8 cellular contexts compared by ENCODE assay signal in genomic region chr16:29663020-29663828, GRCh38.
DNase-seq lines count a peak whose midpoint lies in the region.

Gene SPN, plus strand, starts transcription at chr16:29663247. Its CDS starts 482 bp downstream, at chr16:29663729.

- H3K27ac ChIP-seq in mucosa of rectum (ENCODE audit: low read depth in 2 of 2, low read length in 2 of 2): peak within 1 kb of the TSS; percentile 7 to 72

- peak within 1 kb of the TSS; percentile 20 to 43 for H3K9ac ChIP-seq in mucosa of rectum (ENCODE audit: low read depth in 1 of 2, low read length in 2 of 2)

- peaks cover 3 to 8% of the 10 kb centered on the region in 2 donors for H3K4me1 ChIP-seq in mucosa of rectum (ENCODE audit: control insufficient read depth in 2 of 2, insufficient read depth in 2 of 2, low read length in 2 of 2)

- DNase-seq in GF-D8 (lab: John Stamatoyannopoulos, UW) (peak; percentile 94), Kasumi-1 (lab: John Stamatoyannopoulos, UW) (peak; percentile 45 to 63), NCI-H1105 (lab: John Stamatoyannopoulos, UW) (no peak), NCI-H510A treated with DMSO at 0.1 percent for 48 hours (lab: John Stamatoyannopoulos, UW) (no peak), NCI-H1048 (lab: John Stamatoyannopoulos, UW) (no peak), SHP77 (lab: John Stamatoyannopoulos, UW) (no peak)
- peak; percentile 73 for DNase-seq in activated CD8-positive, alpha-beta memory T cell treated with anti-CD3 and anti-CD28 coated beads, Interleukin-2, amount 50 U/mL, for 48 hours

- H3K4me3 ChIP-seq in mucosa of rectum (ENCODE audit: low read length in 2 of 2): peak within 1 kb of the TSS; percentile 37 to 74

- no peaks in the 10 kb centered on the region for H3K27me3 ChIP-seq in mucosa of rectum (ENCODE audit: control insufficient read depth in 2 of 2, insufficient read depth in 2 of 2, low read length in 2 of 2)

- H3K36me3 ChIP-seq in mucosa of rectum (ENCODE audit: control insufficient read depth in 2 of 2, insufficient read depth in 2 of 2, low read length in 2 of 2): no peaks in the 10 kb centered on the region

- no peaks in the 10 kb centered on the region for H3K9me3 ChIP-seq in mucosa of rectum (ENCODE audit: control insufficient read depth in 2 of 2, low read length in 2 of 2)

Comparison
In these comparisons a context has a peak if more than half of its experiments do, and no peak if none do; other contexts are left out.
1. DNase-seq: peak in GF-D8 (single experiment), Kasumi-1 (2 of 2) and activated CD8-positive, alpha-beta memory T cell treated with anti-CD3 and anti-CD28 coated beads, Interleukin-2, amount 50 U/mL, for 48 hours (single experiment); none in NCI-H1105 (single experiment), NCI-H510A treated with DMSO at 0.1 percent for 48 hours (single experiment), NCI-H1048 (single experiment) and SHP77 (0 of 2).